18 cellular contexts compared by ENCODE assay signal in the genomic region with DNA sequence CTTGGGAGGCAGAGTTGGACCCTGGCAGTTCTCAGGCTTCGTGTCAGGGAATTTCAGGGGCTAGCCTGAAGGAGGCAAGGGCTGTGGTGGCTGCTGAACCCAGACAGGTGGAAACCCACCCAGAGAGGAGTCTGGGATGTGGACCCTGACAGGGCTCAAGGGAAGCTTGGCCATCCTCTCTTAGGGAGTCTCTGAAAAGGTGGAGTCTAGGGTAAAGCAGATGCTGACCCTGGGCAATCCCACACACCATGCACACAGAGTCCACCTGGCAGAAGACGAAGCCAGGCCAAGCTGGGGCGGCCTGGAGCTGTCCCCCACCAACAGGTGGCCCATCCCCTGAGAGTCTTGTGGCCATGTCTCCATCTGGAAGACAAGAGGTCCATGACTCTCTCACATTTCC. TPM values are rescaled to one million over a fixed set of nuclear protein-coding genes. Genes with fewer than 3 reads are reported as not detected.
A peak's percentile ranks its signal among the peaks of the same experiment; 100 is the strongest.
DNase-seq lines count a peak whose midpoint lies in the region; ATAC-seq and TF ChIP-seq lines count a peak whose summit lies in the region.
"Had no signal": no experiment of that assay in that cellular context is flagged by ENCODE, and none has a peak within 500 bp of the region (broad histone marks: within the 10 kb centered on the region; RNA-seq: fewer than 3 reads in every experiment).

No MANE protein-coding gene starts in this region.

- intact Hi-C loops in naive thymus-derived CD4-positive, alpha-beta T cell (cut with micrococcal nuclease) = no loop called here

- no peaks in the 10 kb centered on the region for H3K9me3 ChIP-seq in naive thymus-derived CD4-positive, alpha-beta T cell (ENCODE audit: control insufficient read depth in 2 of 3, low read length in 3 of 3)
- no peaks in the 10 kb centered on the region for H3K9me3 ChIP-seq in smooth muscle cell (replicated peaks; ENCODE audit: low read depth)
- H3K9me3 ChIP-seq: BE2C, Caco-2, HAP-1 had no signal

- peaks cover 4 to 7% of the 10 kb centered on the region in 2 donors for H3K9me3 Mint-ChIP-seq in stimulated activated naive CD8-positive, alpha-beta T cell treated with anti-CD3 and anti-CD28 coated beads, Interleukin-15, amount 100 ng/mL, for 72 hours
- no peaks in the 10 kb centered on the region for H3K9me3 Mint-ChIP-seq in naive thymus-derived CD4-positive, alpha-beta T cell

- DNase-seq in coronary artery (ENCODE audit: low spot score) (peak; percentile 31), iPS-NIHi7 (ENCODE audit: extremely low spot score) (peak; percentile 6), mucosa of gallbladder (ENCODE audit: low spot score) (peak; percentile 8), NCI-H2196 (lab: John Stamatoyannopoulos, UW; ENCODE audit: unreplicated experiment) (no peak), smooth muscle cell (lab: John Stamatoyannopoulos, UW; ENCODE audit: unreplicated experiment) (no peak)
- DNase-seq in stimulated activated naive CD8-positive, alpha-beta T cell treated with anti-CD3 and anti-CD28 coated beads, Interleukin-15, amount 100 ng/mL, for 72 hours = no peak
- DNase-seq in naive thymus-derived CD4-positive, alpha-beta T cell = no peak
- DNase-seq: BE2C; C1 segment of cervical spinal cord; Caco-2; CD4-positive, CD25-positive, alpha-beta regulatory T cell; GDM1; IMR-90 had no signal

- H3K4me2 ChIP-seq in smooth muscle cell = no peak overlapping the region

- no peak overlapping the region for H3K9ac ChIP-seq in smooth muscle cell (ENCODE audit: low read depth)
- H3K9ac ChIP-seq: GM23248 had no signal

- H3K27me3 ChIP-seq in naive thymus-derived CD4-positive, alpha-beta T cell (ENCODE audit: control insufficient read depth in 2 of 2, insufficient read depth in 2 of 2, low read length in 2 of 2) = no peaks in the 10 kb centered on the region
- H3K27me3 ChIP-seq in smooth muscle cell (ENCODE audit: low read depth) = no peaks in the 10 kb centered on the region
- H3K27me3 ChIP-seq: BE2C had no signal

- H3K27ac ChIP-seq in coronary artery = no peak overlapping the region
- H3K27ac ChIP-seq in naive thymus-derived CD4-positive, alpha-beta T cell (ENCODE audit: low read depth, low read length) = no peak overlapping the region
- no peak overlapping the region for H3K27ac ChIP-seq in smooth muscle cell (ENCODE audit: low read depth)
- H3K27ac ChIP-seq: GM23248 had no signal

- no peaks in the 10 kb centered on the region for H3K36me3 Mint-ChIP-seq in naive thymus-derived CD4-positive, alpha-beta T cell
- H3K36me3 Mint-ChIP-seq: CD4-positive, CD25-positive, alpha-beta regulatory T cell had no signal

- H3K4me3 ChIP-seq in coronary artery = no peak overlapping the region
- H3K4me3 ChIP-seq in naive thymus-derived CD4-positive, alpha-beta T cell (ENCODE audit: low read length) = no peak overlapping the region
- no peak overlapping the region for H3K4me3 ChIP-seq in smooth muscle cell
- H3K4me3 ChIP-seq: GM23248, HAP-1 had no signal

- CTCF ChIA-PET in naive thymus-derived CD4-positive, alpha-beta T cell (lab: Charles Lee) = no interaction called here

- TF ChIP-seq CTCF in coronary artery (IDR thresholded peaks at IDR 0.05) (no peak), smooth muscle cell (IDR thresholded peaks at IDR 0.05; ENCODE audit: borderline replicate concordance, insufficient read depth, poor library complexity, severe bottlenecking) (no peak)

- H3K27me3 Mint-ChIP-seq in stimulated activated naive CD8-positive, alpha-beta T cell treated with anti-CD3 and anti-CD28 coated beads, Interleukin-15, amount 100 ng/mL, for 72 hours = peaks cover 11% of the 10 kb centered on the region
- peaks cover 0 to 11% (median 3%) of the 10 kb centered on the region in 5 donors for H3K27me3 Mint-ChIP-seq in naive thymus-derived CD4-positive, alpha-beta T cell

- 76% methylated on average over 3 of the region's 3 CpGs for WGBS in smooth muscle cell (ENCODE audit: low lambda C conversion rate)

- POLR2A ChIA-PET in naive thymus-derived CD4-positive, alpha-beta T cell (lab: Charles Lee) = no interaction called here

- H3F3A ChIP-seq in smooth muscle cell (ENCODE audit: low read depth) = no peaks in the 10 kb centered on the region

- ATAC-seq in stimulated activated naive CD8-positive, alpha-beta T cell treated with anti-CD3 and anti-CD28 coated beads, Interleukin-15, amount 100 ng/mL, for 72 hours = peak; percentile 13
- no peak for ATAC-seq in naive thymus-derived CD4-positive, alpha-beta T cell

- peak overlapping the region in 1 of 2 donors; percentile 7 for H3K27ac Mint-ChIP-seq in stimulated activated naive CD8-positive, alpha-beta T cell treated with anti-CD3 and anti-CD28 coated beads, Interleukin-15, amount 100 ng/mL, for 72 hours
- no peak overlapping the region for H3K27ac Mint-ChIP-seq in naive thymus-derived CD4-positive, alpha-beta T cell
- H3K27ac Mint-ChIP-seq: CD4-positive, CD25-positive, alpha-beta regulatory T cell had no signal

- no peaks in the 10 kb centered on the region for H3K36me3 ChIP-seq in naive thymus-derived CD4-positive, alpha-beta T cell (ENCODE audit: control insufficient read depth in 2 of 3, insufficient read depth in 3 of 3, low read length in 3 of 3)
- no peaks in the 10 kb centered on the region for H3K36me3 ChIP-seq in smooth muscle cell (ENCODE audit: low read depth)
- H3K36me3 ChIP-seq: BE2C, HAP-1 had no signal

- no peak overlapping the region for H3K4me3 Mint-ChIP-seq in stimulated activated naive CD8-positive, alpha-beta T cell treated with anti-CD3 and anti-CD28 coated beads, Interleukin-15, amount 100 ng/mL, for 72 hours
- H3K4me3 Mint-ChIP-seq in naive thymus-derived CD4-positive, alpha-beta T cell = no peak overlapping the region
- H3K4me3 Mint-ChIP-seq: CD4-positive, CD25-positive, alpha-beta regulatory T cell had no signal

- no peaks in the 10 kb centered on the region for H4K20me1 ChIP-seq in smooth muscle cell (ENCODE audit: low read depth)

- no peak overlapping the region for H2AFZ ChIP-seq in smooth muscle cell (ENCODE audit: low read depth)
- H2AFZ ChIP-seq: GM23248 had no signal

- no peaks in the 10 kb centered on the region for H3K79me2 ChIP-seq in smooth muscle cell (ENCODE audit: low read depth)

- no peaks in the 10 kb centered on the region for H3K4me1 ChIP-seq in naive thymus-derived CD4-positive, alpha-beta T cell (ENCODE audit: control insufficient read depth in 2 of 2, insufficient read depth in 2 of 2, low read length in 2 of 2)
- H3K4me1 ChIP-seq in smooth muscle cell (ENCODE audit: low read depth) = no peaks in the 10 kb centered on the region
- H3K4me1 ChIP-seq: BE2C, Caco-2, HAP-1 had no signal

- H3K4me1 Mint-ChIP-seq in stimulated activated naive CD8-positive, alpha-beta T cell treated with anti-CD3 and anti-CD28 coated beads, Interleukin-15, amount 100 ng/mL, for 72 hours = no peaks in the 10 kb centered on the region
- no peaks in the 10 kb centered on the region for H3K4me1 Mint-ChIP-seq in naive thymus-derived CD4-positive, alpha-beta T cell
- H3K4me1 Mint-ChIP-seq: CD4-positive, CD25-positive, alpha-beta regulatory T cell had no signal

RNA-seq across cellular contexts. Expression of gene TEX51, which starts 41.2 kb away (rescaled TPM):
- total RNA-seq in mucosa of gallbladder = not detected
- total RNA-seq in naive thymus-derived CD4-positive, alpha-beta T cell = not detected
- polyA plus RNA-seq in naive thymus-derived CD4-positive, alpha-beta T cell = not detected
- total RNA-seq in smooth muscle cell = not detected in 2 replicates
- polyA plus RNA-seq in smooth muscle cell = not detected in 2 replicates
- total RNA-seq: A172; Caco-2; CD4-positive, CD25-positive, alpha-beta regulatory T cell; Daoy; GM23248; H4; IMR-90 had no signal
- polyA plus RNA-seq: CD4-positive, CD25-positive, alpha-beta regulatory T cell; GM23248; IMR-90 had no signal

Comparison
In these comparisons a context has a peak if more than half of its experiments do, and no peak if none do; other contexts are left out.
1. DNase-seq: peak in coronary artery (single experiment), iPS-NIHi7 (single experiment) and mucosa of gallbladder (single experiment); none in stimulated activated naive CD8-positive, alpha-beta T cell treated with anti-CD3 and anti-CD28 coated beads, Interleukin-15, amount 100 ng/mL, for 72 hours (0 of 2), NCI-H2196 (single experiment), naive thymus-derived CD4-positive, alpha-beta T cell (0 of 9) and smooth muscle cell (single experiment).